9 cellular contexts compared by ENCODE assay signal in genomic region chr17:36707904-36708303, GRCh38.
"Had no signal": no experiment of that assay in that cellular context is flagged by ENCODE, and none has a peak within 500 bp of the region (broad histone marks: within the 10 kb centered on the region; RNA-seq: fewer than 3 reads in every experiment).

No MANE protein-coding gene starts in this region.

- ATAC-seq: GM23338, HCT116 had no signal

- H3K4me3 Mint-ChIP-seq: GM23338, H9, HFFc6 had no signal

- DNase-seq: GM23248, GOT3, H7, H9, HCEC 1CT, HFFc6 had no signal

- H3K27ac Mint-ChIP-seq: GM23338, H9, HFFc6 had no signal

- H3K9me3 Mint-ChIP-seq: GM23338, H9, HFFc6 had no signal

- H3K4me3 ChIP-seq: GM23248, GM23338, HAP-1 had no signal
